ENCODE assay signal across 2 cellular contexts in the genomic region with DNA sequence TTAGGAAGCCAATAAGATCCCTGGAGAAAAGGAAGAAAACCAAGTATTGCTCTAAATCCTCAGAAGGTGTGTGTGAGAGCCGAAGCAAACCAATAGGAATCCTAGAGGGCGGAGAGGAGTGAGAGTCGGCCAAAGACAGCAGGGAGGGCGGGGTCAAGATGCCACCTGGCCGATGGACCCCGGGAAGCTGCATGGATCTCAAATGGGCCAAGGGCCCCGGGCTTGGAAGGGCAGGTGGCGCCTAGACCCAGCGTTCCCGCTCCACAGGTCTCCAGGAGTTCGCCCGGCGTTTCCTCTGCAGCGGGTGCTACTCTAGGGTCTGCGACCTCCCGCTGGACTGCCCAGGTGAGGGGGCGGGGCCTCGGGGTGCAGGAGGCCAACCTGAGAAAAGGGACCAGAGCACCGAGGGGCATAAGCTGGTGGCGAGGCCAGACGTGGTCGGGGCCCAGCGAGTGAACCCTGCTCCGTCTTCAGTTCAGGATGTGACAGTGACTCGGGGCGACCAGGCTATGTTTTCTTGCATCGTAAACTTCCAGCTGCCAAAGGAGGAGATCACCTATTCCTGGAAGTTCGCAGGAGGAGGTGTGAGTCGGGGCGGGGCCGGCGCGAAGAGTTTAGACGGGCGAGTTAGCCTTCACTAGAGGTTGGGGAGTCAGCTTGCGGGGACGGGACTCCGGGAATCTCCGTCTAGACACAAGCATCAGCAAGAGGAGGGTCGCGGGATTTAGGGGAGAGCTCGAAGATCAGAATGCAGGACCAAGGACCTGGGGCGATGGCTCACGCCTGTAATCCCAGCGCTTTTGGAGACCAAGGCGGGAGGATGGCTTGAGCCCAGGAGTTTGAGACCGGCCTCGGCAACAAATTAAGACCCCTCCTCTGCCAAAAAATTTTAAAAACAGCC.
TF ChIP-seq lines count a peak whose summit lies in the region.

No MANE protein-coding gene starts in this region.

TF ChIP-seq in SK-N-SH, 30 proteins besides CTCF, POLR2A, EP300 and RAD21 (continued from another document):
- TF ChIP-seq, protein P1, sequence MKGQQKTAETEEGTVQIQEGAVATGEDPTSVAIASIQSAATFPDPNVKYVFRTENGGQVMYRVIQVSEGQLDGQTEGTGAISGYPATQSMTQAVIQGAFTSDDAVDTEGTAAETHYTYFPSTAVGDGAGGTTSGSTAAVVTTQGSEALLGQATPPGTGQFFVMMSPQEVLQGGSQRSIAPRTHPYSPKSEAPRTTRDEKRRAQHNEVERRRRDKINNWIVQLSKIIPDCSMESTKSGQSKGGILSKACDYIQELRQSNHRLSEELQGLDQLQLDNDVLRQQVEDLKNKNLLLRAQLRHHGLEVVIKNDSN (IDR thresholded peaks at IDR 0.05; ENCODE audit: borderline replicate concordance, low read depth), result no peak
- TF ChIP-seq MXI1 (IDR thresholded peaks at IDR 0.05; ENCODE audit: low read depth, low read length), result no peak
- TF ChIP-seq, protein P2, sequence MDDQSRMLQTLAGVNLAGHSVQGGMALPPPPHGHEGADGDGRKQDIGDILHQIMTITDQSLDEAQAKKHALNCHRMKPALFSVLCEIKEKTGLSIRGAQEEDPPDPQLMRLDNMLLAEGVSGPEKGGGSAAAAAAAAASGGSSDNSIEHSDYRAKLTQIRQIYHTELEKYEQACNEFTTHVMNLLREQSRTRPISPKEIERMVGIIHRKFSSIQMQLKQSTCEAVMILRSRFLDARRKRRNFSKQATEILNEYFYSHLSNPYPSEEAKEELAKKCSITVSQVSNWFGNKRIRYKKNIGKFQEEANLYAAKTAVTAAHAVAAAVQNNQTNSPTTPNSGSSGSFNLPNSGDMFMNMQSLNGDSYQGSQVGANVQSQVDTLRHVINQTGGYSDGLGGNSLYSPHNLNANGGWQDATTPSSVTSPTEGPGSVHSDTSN (IDR thresholded peaks at IDR 0.05), result no peak
- TF ChIP-seq POLR2AphosphoS5 (IDR thresholded peaks at IDR 0.05; ENCODE audit: low read depth, low read length), result no peak
- no peak for TF ChIP-seq TCF12 (IDR thresholded peaks at IDR 0.05)
- TF ChIP-seq FOSL2 (IDR thresholded peaks at IDR 0.05; ENCODE audit: borderline replicate concordance, low read depth), result no peak
- no peak for TF ChIP-seq FOXJ3 (CRISPR knock-in tag; IDR thresholded peaks at IDR 0.05)
- no peak for TF ChIP-seq GABPA (IDR thresholded peaks at IDR 0.05; ENCODE audit: low read depth)
- TF ChIP-seq RXRA (IDR thresholded peaks at IDR 0.05; ENCODE audit: borderline replicate concordance, low read depth), result no peak
- no peak for TF ChIP-seq EZH2phosphoT487 (IDR thresholded peaks at IDR 0.05; ENCODE audit: borderline replicate concordance, low read depth)
- TF ChIP-seq JUND (IDR thresholded peaks at IDR 0.05), result no peak
- TF ChIP-seq, protein P3, sequence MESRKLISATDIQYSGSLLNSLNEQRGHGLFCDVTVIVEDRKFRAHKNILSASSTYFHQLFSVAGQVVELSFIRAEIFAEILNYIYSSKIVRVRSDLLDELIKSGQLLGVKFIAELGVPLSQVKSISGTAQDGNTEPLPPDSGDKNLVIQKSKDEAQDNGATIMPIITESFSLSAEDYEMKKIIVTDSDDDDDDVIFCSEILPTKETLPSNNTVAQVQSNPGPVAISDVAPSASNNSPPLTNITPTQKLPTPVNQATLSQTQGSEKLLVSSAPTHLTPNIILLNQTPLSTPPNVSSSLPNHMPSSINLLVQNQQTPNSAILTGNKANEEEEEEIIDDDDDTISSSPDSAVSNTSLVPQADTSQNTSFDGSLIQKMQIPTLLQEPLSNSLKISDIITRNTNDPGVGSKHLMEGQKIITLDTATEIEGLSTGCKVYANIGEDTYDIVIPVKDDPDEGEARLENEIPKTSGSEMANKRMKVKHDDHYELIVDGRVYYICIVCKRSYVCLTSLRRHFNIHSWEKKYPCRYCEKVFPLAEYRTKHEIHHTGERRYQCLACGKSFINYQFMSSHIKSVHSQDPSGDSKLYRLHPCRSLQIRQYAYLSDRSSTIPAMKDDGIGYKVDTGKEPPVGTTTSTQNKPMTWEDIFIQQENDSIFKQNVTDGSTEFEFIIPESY (IDR thresholded peaks at IDR 0.05; ENCODE audit: borderline replicate concordance, low read depth), result no peak
- no peak for TF ChIP-seq RFX5 (IDR thresholded peaks at IDR 0.05; ENCODE audit: low read length)
- TF ChIP-seq GATA2 (CRISPR knock-in tag; IDR thresholded peaks at IDR 0.05), result no peak
- TF ChIP-seq, protein P4, sequence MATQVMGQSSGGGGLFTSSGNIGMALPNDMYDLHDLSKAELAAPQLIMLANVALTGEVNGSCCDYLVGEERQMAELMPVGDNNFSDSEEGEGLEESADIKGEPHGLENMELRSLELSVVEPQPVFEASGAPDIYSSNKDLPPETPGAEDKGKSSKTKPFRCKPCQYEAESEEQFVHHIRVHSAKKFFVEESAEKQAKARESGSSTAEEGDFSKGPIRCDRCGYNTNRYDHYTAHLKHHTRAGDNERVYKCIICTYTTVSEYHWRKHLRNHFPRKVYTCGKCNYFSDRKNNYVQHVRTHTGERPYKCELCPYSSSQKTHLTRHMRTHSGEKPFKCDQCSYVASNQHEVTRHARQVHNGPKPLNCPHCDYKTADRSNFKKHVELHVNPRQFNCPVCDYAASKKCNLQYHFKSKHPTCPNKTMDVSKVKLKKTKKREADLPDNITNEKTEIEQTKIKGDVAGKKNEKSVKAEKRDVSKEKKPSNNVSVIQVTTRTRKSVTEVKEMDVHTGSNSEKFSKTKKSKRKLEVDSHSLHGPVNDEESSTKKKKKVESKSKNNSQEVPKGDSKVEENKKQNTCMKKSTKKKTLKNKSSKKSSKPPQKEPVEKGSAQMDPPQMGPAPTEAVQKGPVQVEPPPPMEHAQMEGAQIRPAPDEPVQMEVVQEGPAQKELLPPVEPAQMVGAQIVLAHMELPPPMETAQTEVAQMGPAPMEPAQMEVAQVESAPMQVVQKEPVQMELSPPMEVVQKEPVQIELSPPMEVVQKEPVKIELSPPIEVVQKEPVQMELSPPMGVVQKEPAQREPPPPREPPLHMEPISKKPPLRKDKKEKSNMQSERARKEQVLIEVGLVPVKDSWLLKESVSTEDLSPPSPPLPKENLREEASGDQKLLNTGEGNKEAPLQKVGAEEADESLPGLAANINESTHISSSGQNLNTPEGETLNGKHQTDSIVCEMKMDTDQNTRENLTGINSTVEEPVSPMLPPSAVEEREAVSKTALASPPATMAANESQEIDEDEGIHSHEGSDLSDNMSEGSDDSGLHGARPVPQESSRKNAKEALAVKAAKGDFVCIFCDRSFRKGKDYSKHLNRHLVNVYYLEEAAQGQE (IDR thresholded peaks at IDR 0.05; ENCODE audit: low read depth, low read length), result no peak
- TF ChIP-seq FOXM1 (IDR thresholded peaks at IDR 0.05; ENCODE audit: low read depth), result no peak
- no peak for TF ChIP-seq SMC3 (IDR thresholded peaks at IDR 0.05; ENCODE audit: low read depth, low read length)

TF ChIP-seq in SK-N-SH treated with all-trans-retinoic acid at 6 μM for 48 hours, 23 proteins besides CTCF, POLR2A, EP300 and RAD21 (continued from another document):
- TF ChIP-seq, protein P5, sequence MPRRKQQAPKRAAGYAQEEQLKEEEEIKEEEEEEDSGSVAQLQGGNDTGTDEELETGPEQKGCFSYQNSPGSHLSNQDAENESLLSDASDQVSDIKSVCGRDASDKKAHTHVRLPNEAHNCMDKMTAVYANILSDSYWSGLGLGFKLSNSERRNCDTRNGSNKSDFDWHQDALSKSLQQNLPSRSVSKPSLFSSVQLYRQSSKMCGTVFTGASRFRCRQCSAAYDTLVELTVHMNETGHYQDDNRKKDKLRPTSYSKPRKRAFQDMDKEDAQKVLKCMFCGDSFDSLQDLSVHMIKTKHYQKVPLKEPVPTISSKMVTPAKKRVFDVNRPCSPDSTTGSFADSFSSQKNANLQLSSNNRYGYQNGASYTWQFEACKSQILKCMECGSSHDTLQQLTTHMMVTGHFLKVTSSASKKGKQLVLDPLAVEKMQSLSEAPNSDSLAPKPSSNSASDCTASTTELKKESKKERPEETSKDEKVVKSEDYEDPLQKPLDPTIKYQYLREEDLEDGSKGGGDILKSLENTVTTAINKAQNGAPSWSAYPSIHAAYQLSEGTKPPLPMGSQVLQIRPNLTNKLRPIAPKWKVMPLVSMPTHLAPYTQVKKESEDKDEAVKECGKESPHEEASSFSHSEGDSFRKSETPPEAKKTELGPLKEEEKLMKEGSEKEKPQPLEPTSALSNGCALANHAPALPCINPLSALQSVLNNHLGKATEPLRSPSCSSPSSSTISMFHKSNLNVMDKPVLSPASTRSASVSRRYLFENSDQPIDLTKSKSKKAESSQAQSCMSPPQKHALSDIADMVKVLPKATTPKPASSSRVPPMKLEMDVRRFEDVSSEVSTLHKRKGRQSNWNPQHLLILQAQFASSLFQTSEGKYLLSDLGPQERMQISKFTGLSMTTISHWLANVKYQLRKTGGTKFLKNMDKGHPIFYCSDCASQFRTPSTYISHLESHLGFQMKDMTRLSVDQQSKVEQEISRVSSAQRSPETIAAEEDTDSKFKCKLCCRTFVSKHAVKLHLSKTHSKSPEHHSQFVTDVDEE (CRISPR knock-in tag; IDR thresholded peaks at IDR 0.05), result no peak
- TF ChIP-seq ZNF8 (CRISPR knock-in tag; IDR thresholded peaks at IDR 0.05), result no peak
- TF ChIP-seq, protein P6, sequence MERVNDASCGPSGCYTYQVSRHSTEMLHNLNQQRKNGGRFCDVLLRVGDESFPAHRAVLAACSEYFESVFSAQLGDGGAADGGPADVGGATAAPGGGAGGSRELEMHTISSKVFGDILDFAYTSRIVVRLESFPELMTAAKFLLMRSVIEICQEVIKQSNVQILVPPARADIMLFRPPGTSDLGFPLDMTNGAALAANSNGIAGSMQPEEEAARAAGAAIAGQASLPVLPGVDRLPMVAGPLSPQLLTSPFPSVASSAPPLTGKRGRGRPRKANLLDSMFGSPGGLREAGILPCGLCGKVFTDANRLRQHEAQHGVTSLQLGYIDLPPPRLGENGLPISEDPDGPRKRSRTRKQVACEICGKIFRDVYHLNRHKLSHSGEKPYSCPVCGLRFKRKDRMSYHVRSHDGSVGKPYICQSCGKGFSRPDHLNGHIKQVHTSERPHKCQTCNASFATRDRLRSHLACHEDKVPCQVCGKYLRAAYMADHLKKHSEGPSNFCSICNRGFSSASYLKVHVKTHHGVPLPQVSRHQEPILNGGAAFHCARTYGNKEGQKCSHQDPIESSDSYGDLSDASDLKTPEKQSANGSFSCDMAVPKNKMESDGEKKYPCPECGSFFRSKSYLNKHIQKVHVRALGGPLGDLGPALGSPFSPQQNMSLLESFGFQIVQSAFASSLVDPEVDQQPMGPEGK (CRISPR knock-in tag; IDR thresholded peaks at IDR 0.05; ENCODE audit: borderline replicate concordance), result no peak
- TF ChIP-seq, protein P7, sequence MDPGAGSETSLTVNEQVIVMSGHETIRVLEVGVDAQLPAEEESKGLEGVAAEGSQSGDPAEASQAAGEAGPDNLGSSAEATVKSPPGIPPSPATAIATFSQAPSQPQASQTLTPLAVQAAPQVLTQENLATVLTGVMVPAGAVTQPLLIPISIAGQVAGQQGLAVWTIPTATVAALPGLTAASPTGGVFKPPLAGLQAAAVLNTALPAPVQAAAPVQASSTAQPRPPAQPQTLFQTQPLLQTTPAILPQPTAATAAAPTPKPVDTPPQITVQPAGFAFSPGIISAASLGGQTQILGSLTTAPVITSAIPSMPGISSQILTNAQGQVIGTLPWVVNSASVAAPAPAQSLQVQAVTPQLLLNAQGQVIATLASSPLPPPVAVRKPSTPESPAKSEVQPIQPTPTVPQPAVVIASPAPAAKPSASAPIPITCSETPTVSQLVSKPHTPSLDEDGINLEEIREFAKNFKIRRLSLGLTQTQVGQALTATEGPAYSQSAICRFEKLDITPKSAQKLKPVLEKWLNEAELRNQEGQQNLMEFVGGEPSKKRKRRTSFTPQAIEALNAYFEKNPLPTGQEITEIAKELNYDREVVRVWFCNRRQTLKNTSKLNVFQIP (CRISPR knock-in tag; IDR thresholded peaks at IDR 0.05; ENCODE audit: borderline replicate concordance, low read depth), result no peak
- TF ChIP-seq CSDC2 (CRISPR knock-in tag; IDR thresholded peaks at IDR 0.05), result no peak
- no peak for TF ChIP-seq ARNTL (CRISPR knock-in tag; IDR thresholded peaks at IDR 0.05; ENCODE audit: borderline replicate concordance, low read depth)
- TF ChIP-seq TOX (CRISPR knock-in tag; IDR thresholded peaks at IDR 0.05; ENCODE audit: borderline replicate concordance), result no peak
- no peak for TF ChIP-seq SNAI2 (CRISPR knock-in tag; IDR thresholded peaks at IDR 0.05)
- TF ChIP-seq ISL1 (CRISPR knock-in tag; IDR thresholded peaks at IDR 0.05), result no peak
- TF ChIP-seq GLIS3 (CRISPR knock-in tag; IDR thresholded peaks at IDR 0.05), result no peak
- no peak for TF ChIP-seq TCF4 (CRISPR knock-in tag; IDR thresholded peaks at IDR 0.05; ENCODE audit: borderline replicate concordance)
- TF ChIP-seq, protein P8, sequence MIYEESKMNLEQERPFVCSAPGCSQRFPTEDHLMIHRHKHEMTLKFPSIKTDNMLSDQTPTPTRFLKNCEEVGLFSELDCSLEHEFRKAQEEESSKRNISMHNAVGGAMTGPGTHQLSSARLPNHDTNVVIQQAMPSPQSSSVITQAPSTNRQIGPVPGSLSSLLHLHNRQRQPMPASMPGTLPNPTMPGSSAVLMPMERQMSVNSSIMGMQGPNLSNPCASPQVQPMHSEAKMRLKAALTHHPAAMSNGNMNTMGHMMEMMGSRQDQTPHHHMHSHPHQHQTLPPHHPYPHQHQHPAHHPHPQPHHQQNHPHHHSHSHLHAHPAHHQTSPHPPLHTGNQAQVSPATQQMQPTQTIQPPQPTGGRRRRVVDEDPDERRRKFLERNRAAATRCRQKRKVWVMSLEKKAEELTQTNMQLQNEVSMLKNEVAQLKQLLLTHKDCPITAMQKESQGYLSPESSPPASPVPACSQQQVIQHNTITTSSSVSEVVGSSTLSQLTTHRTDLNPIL (CRISPR knock-in tag; IDR thresholded peaks at IDR 0.05; ENCODE audit: low read depth), result no peak
- TF ChIP-seq RARB (CRISPR knock-in tag; IDR thresholded peaks at IDR 0.05), result no peak
- no peak for TF ChIP-seq ZNF70 (CRISPR knock-in tag; IDR thresholded peaks at IDR 0.05)
- no peak for TF ChIP-seq OSR1 (CRISPR knock-in tag; IDR thresholded peaks at IDR 0.05)
- no peak for TF ChIP-seq ZFP30 (CRISPR knock-in tag; IDR thresholded peaks at IDR 0.05)
- TF ChIP-seq BACH2 (CRISPR knock-in tag; IDR thresholded peaks at IDR 0.05; ENCODE audit: borderline replicate concordance), result no peak
- no peak for TF ChIP-seq ZC3H10 (CRISPR knock-in tag; IDR thresholded peaks at IDR 0.05)
- TF ChIP-seq PPARA (CRISPR knock-in tag; IDR thresholded peaks at IDR 0.05; ENCODE audit: borderline replicate concordance), result no peak
